ENCODE assay signal across 9 cellular contexts in the genomic region with DNA sequence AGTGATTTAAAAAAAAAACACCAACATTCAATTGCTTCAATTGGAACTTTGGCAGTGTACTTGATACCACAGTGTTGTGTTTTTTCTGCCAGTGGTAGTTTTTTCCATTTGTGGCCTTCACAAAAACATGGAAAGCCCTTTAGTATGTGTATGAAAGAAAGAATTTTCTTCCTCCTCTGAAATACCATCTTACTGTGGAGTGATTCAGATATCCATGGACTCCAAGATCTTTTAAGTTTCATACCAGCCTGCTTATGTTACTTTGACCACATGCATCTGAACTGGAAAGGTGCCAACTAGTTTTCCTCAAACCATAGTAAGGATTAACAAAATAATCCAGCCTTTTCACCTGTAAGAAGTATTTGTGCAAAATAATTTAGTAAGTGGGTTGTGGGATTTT. TPM values are rescaled to one million over a fixed set of nuclear protein-coding genes. Genes with fewer than 3 reads are reported as not detected.
DNase-seq lines count a peak whose midpoint lies in the region; ATAC-seq, FAIRE-seq and TF ChIP-seq lines count a peak whose summit lies in the region.
"Had no signal": no experiment of that assay in that cellular context is flagged by ENCODE, and none has a peak within 500 bp of the region (broad histone marks: within the 10 kb centered on the region; RNA-seq: fewer than 3 reads in every experiment).

No MANE protein-coding gene starts in this region.

- H3K9me3 ChIP-seq in A549: no peaks in the 10 kb centered on the region

- peak overlapping the region; percentile 78 for H3K4me2 ChIP-seq in A549

- TF ChIP-seq RAD21 in A549 (conservative IDR thresholded peaks at IDR 0.05 in 1 of 2, IDR thresholded peaks at IDR 0.05 in 1 of 2): no peak

- no peaks in the 10 kb centered on the region for H3K9me3 Mint-ChIP-seq in activated naive CD8-positive, alpha-beta T cell treated with anti-CD3 and anti-CD28 coated beads, Interleukin-2, amount 50 U/mL, for 24 hours

- TF ChIP-seq CTCF in A549 (IDR thresholded peaks at IDR 0.05) (no peak), GM13977 (IDR thresholded peaks at IDR 0.05; ENCODE audit: extremely low read depth, insufficient read depth, missing control alignments) (no peak)

- no peak overlapping the region for H3K27ac ChIP-seq in A549

- no peaks in the 10 kb centered on the region for H3K36me3 Mint-ChIP-seq in activated naive CD8-positive, alpha-beta T cell treated with anti-CD3 and anti-CD28 coated beads, Interleukin-2, amount 50 U/mL, for 24 hours (ENCODE audit: low read depth)

- no peak for DNase-seq in A549 (ENCODE audit: low read depth in 1 of 2, low spot score in 1 of 2)
- peak; percentile 69 for DNase-seq in HCEC 1CT
- no peak for DNase-seq in activated naive CD8-positive, alpha-beta T cell treated with anti-CD3 and anti-CD28 coated beads, Interleukin-2, amount 50 U/mL, for 24 hours
- DNase-seq in kidney tubule cell (ENCODE audit: low spot score): peak; percentile 63
- DNase-seq in GM13977 (ENCODE audit: low spot score): no peak
- no peak for DNase-seq in cerebellar cortex (ENCODE audit: low spot score)
- DNase-seq in NCI-H146 treated with DMSO at 0.1 percent for 48 hours (lab: John Stamatoyannopoulos, UW; ENCODE audit: unreplicated experiment): no peak
- DNase-seq: cortex of kidney had no signal

- TF ChIP-seq EP300 in A549 (IDR thresholded peaks at IDR 0.05): no peak

- no peak overlapping the region for H3K4me3 ChIP-seq in A549

- H3K4me1 ChIP-seq in A549: peaks cover 50% of the 10 kb centered on the region

- H3K4me3 Mint-ChIP-seq in activated naive CD8-positive, alpha-beta T cell treated with anti-CD3 and anti-CD28 coated beads, Interleukin-2, amount 50 U/mL, for 24 hours: peak overlapping the region; percentile 94

- FAIRE-seq in A549 (lab: Jason Lieb, UNC): no peak

- in situ Hi-C loops in GM13977 (cut with MboI; ENCODE audit: low pct_unique_long_range_greater_than_20kb, low sequenced_read_pairs, unreplicated experiment): no loop called here

- POLR2A ChIA-PET in A549 (lab: Yijun Ruan, JAX): no interaction called here

- no peak for TF ChIP-seq POLR2A in A549 (IDR thresholded peaks at IDR 0.05; ENCODE audit: low read length)

- H3K4me1 Mint-ChIP-seq in activated naive CD8-positive, alpha-beta T cell treated with anti-CD3 and anti-CD28 coated beads, Interleukin-2, amount 50 U/mL, for 24 hours: peaks cover 71% of the 10 kb centered on the region

- ATAC-seq in A549 (no peak), GM18498 (IDR thresholded peaks at IDR 0.05; ENCODE audit: unreplicated experiment) (no peak)
- no peak for ATAC-seq in activated naive CD8-positive, alpha-beta T cell treated with anti-CD3 and anti-CD28 coated beads, Interleukin-2, amount 50 U/mL, for 24 hours

- H3K27me3 Mint-ChIP-seq in activated naive CD8-positive, alpha-beta T cell treated with anti-CD3 and anti-CD28 coated beads, Interleukin-2, amount 50 U/mL, for 24 hours: no peaks in the 10 kb centered on the region

- peak overlapping the region; percentile 20 for H3K27ac Mint-ChIP-seq in activated naive CD8-positive, alpha-beta T cell treated with anti-CD3 and anti-CD28 coated beads, Interleukin-2, amount 50 U/mL, for 24 hours

- CTCF ChIA-PET in A549 (lab: Yijun Ruan, JAX): interaction anchor here (3.4 kb wide), 1 partner anchor 217 kb away, joined by 30 read pairs; no protein-coding TSS in a partner anchor

TF ChIP-seq in A549, 52 proteins besides CTCF, POLR2A, EP300 and RAD21:
- TF ChIP-seq ZNF302 (CRISPR knock-in tag; IDR thresholded peaks at IDR 0.05) (no peak), HEYL (CRISPR knock-in tag; IDR thresholded peaks at IDR 0.05) (no peak), POLR2AphosphoS2 (conservative IDR thresholded peaks at IDR 0.05; ENCODE audit: low read length) (no peak), FOSL2 (IDR thresholded peaks at IDR 0.05) (no peak), FOSL2 (CRISPR knock-in tag; IDR thresholded peaks at IDR 0.05) (no peak), MYC (IDR thresholded peaks at IDR 0.05; ENCODE audit: borderline replicate concordance, low read length) (no peak)

RNA-seq across cellular contexts. Expression of gene PPP2R5A, which starts 3.4 kb away (rescaled TPM):
- 33.6 and 37.6 TPM in 2 replicates for polyA plus RNA-seq in A549 (2011; rRNA removed)
- polyA plus RNA-seq in A549 (2012; cell fraction: cytosol; rRNA removed): 9.7 and 12.0 TPM in 2 replicates
- polyA plus RNA-seq in A549 (2012; cell fraction: nucleus; rRNA removed): 6.1 and 6.4 TPM in 2 replicates
- 14.8 to 15.1 TPM (median 14.9 TPM) in 3 replicates for polyA plus RNA-seq in A549 (2017; fragmentation: RNase III; extraction: RNeasy Plus Mini Kit Qiagen cat#74134 plus additional on column Dnase treatment)
- polyA minus RNA-seq in A549 (2011; rRNA and poly(A)+ RNA removed): 6.8 and 7.9 TPM in 2 replicates

Comparison
In these comparisons a context has a peak if more than half of its experiments do, and no peak if none do; other contexts are left out.
1. DNase-seq: peak in HCEC 1CT (single experiment) and kidney tubule cell (single experiment); none in A549 (0 of 2), activated naive CD8-positive, alpha-beta T cell treated with anti-CD3 and anti-CD28 coated beads, Interleukin-2, amount 50 U/mL, for 24 hours (single experiment), GM13977 (single experiment), cerebellar cortex (single experiment) and NCI-H146 treated with DMSO at 0.1 percent for 48 hours (single experiment).